Comparison of ENCODE assay signal across 31 cellular contexts in genomic region chr7:82471351-82472020, GRCh38. TPM values are rescaled to one million over a fixed set of nuclear protein-coding genes. Genes with fewer than 3 reads are reported as not detected.
"Had no signal": no experiment of that assay in that cellular context is flagged by ENCODE, and none has a peak within 500 bp of the region (broad histone marks: within the 10 kb centered on the region; RNA-seq: fewer than 3 reads in every experiment).

No MANE protein-coding gene starts in this region.

- H3K9me3 Mint-ChIP-seq: activated CD4-positive, alpha-beta T cell treated with anti-CD3 and anti-CD28 coated beads, Interleukin-2, amount 10 ng/mL, durations not matched to agents 24 days and 14 days; activated T-cell treated with anti-CD3 and anti-CD28 coated beads, Interleukin-2, amount 50 U/mL, for 24 hours; activated T-helper 2 cell treated with anti-CD3 and anti-CD28 coated beads, Interferon-gamma antibody, Interleukin-2, Interleukin-4, amounts not matched to agents 10 μg/mL and 5 μg/mL and 100 μg/mL, durations not matched to agents 14 hours and 24 hours and 36 hours had no signal

- H3K4me1 ChIP-seq: adrenal gland, body of pancreas, breast epithelium had no signal

- H3K36me3 Mint-ChIP-seq: activated naive CD4-positive, alpha-beta T cell treated with anti-CD3 and anti-CD28 coated beads, Interleukin-2, amount 50 U/mL, for 24 hours had no signal

- H3K27me3 Mint-ChIP-seq: activated CD4-positive, alpha-beta T cell treated with anti-CD3 and anti-CD28 coated beads, Interleukin-2, amount 10 ng/mL, durations not matched to agents 24 days and 14 days; activated CD8-positive, alpha-beta T cell treated with anti-CD3 and anti-CD28 coated beads for 36 hours; activated T-cell treated with anti-CD3 and anti-CD28 coated beads, Interleukin-2, amount 50 U/mL, for 24 hours had no signal

- ATAC-seq: activated CD8-positive, alpha-beta T cell treated with anti-CD3 and anti-CD28 coated beads for 36 hours; body of pancreas; PC-3; Right ventricle myocardium inferior had no signal

- H3K4me1 Mint-ChIP-seq: activated CD4-positive, alpha-beta T cell treated with anti-CD3 and anti-CD28 coated beads, Interleukin-2, amount 10 ng/mL, durations not matched to agents 24 days and 14 days; activated naive CD4-positive, alpha-beta T cell treated with anti-CD3 and anti-CD28 coated beads, Interleukin-2, amount 50 U/mL, for 24 hours had no signal

- H3K9me3 ChIP-seq: adrenal gland, breast epithelium had no signal

- H3K4me3 Mint-ChIP-seq: activated CD4-positive, alpha-beta T cell treated with anti-CD3 and anti-CD28 coated beads, Interleukin-2, amount 10 ng/mL, durations not matched to agents 24 days and 14 days; activated CD8-positive, alpha-beta T cell treated with anti-CD3 and anti-CD28 coated beads for 36 hours; activated naive CD4-positive, alpha-beta T cell treated with anti-CD3 and anti-CD28 coated beads, Interleukin-2, amount 50 U/mL, for 24 hours; activated T-cell treated with anti-CD3 and anti-CD28 coated beads, Interleukin-2, amount 50 U/mL, for 24 hours had no signal

- H3K4me3 ChIP-seq: adrenal gland, body of pancreas, breast epithelium had no signal

- FAIRE-seq: astrocyte, RCC 7860 had no signal

- H3K27ac Mint-ChIP-seq: activated CD4-positive, alpha-beta T cell treated with anti-CD3 and anti-CD28 coated beads, Interleukin-2, amount 10 ng/mL, durations not matched to agents 24 days and 14 days; activated CD8-positive, alpha-beta T cell treated with anti-CD3 and anti-CD28 coated beads for 36 hours; activated naive CD4-positive, alpha-beta T cell treated with anti-CD3 and anti-CD28 coated beads, Interleukin-2, amount 50 U/mL, for 24 hours; activated T-cell treated with anti-CD3 and anti-CD28 coated beads, Interleukin-2, amount 50 U/mL, for 24 hours; activated T-helper 2 cell treated with anti-CD3 and anti-CD28 coated beads, Interferon-gamma antibody, Interleukin-2, Interleukin-4, amounts not matched to agents 10 μg/mL and 5 μg/mL and 100 μg/mL, durations not matched to agents 14 hours and 24 hours and 36 hours had no signal

- DNase-seq: activated CD4-positive, alpha-beta T cell treated with anti-CD3 and anti-CD28 coated beads, Interleukin-2, amount 10 ng/mL, durations not matched to agents 24 days and 14 days; activated CD4-positive, alpha-beta T cell treated with anti-CD3 and anti-CD28 coated beads, Interleukin-2, amount 50 U/mL, for 4 hours; activated CD8-positive, alpha-beta T cell treated with anti-CD3 and anti-CD28 coated beads for 36 hours; activated gamma-delta T cell; activated naive CD4-positive, alpha-beta T cell treated with Interleukin-2 at 50 U/mL for 16 hours; activated T-cell treated with anti-CD3 and anti-CD28 coated beads, Interleukin-2, amount 50 U/mL, for 24 hours; adrenal gland; body of pancreas; NCI-H1105; NCI-H1436; NCI-H1694; NCI-H1930; NCI-H2081 treated with DMSO at 0.1 percent for 48 hours; NCI-H510A; NCI-H748 treated with DMSO at 0.1 percent for 48 hours; NK-92 treated with Interleukin-12 subunit alpha and Interleukin-12 subunit beta, amount 100 ng/mL, for 24 hours; PC-3; SIG-M5; SW 1271; T1000; WERI-Rb-1 had no signal

- H3K36me3 ChIP-seq: adrenal gland, breast epithelium, WERI-Rb-1 had no signal

- H3K27ac ChIP-seq: adrenal gland, body of pancreas, breast epithelium, RWPE1, WERI-Rb-1 had no signal

- H3K27me3 ChIP-seq: adrenal gland, body of pancreas, breast epithelium had no signal

RNA-seq across cellular contexts. Expression of gene CACNA2D1, which starts 27.9 kb away (rescaled TPM):
- total RNA-seq: activated CD4-positive, alpha-beta T cell treated with anti-CD3 and anti-CD28 coated beads, Interleukin-2, amount 10 ng/mL, durations not matched to agents 24 days and 14 days; activated CD8-positive, alpha-beta memory T cell treated with anti-CD3 and anti-CD28 coated beads for 36 hours; activated CD8-positive, alpha-beta T cell treated with anti-CD3 and anti-CD28 coated beads for 36 hours; activated T-helper 2 cell treated with anti-CD3 and anti-CD28 coated beads, Interferon-gamma antibody, Interleukin-2, Interleukin-4, amounts not matched to agents 10 μg/mL and 5 μg/mL and 100 μg/mL, durations not matched to agents 14 hours and 24 hours and 36 hours; T-helper 1 cell treated with Interleukin-12 subunit alpha and Interleukin-12 subunit beta and Interleukin-4 antibody, amounts not matched to agents 30 ng/mL and 1 ng/mL, for 36 hours; T-helper 2 cell treated with Interferon-gamma antibody and Interleukin-4, amounts not matched to agents 100 ng/mL and 5 ng/mL, for 36 hours had no signal
